In genomic region chr19:9431475-9431874, GRCh38 we compare ENCODE assay signal across 8 cellular contexts. TPM values are rescaled to one million over a fixed set of nuclear protein-coding genes. Genes with fewer than 3 reads are reported as not detected.
DNase-seq lines count a peak whose midpoint lies in the region; ATAC-seq, FAIRE-seq and TF ChIP-seq lines count a peak whose summit lies in the region.

No MANE protein-coding gene starts in this region.

- BruUV-seq in MCF 10A (replicated peaks; lab: Mats Ljungman, UMichigan): no TSS peak

- H3K4me3 ChIP-seq in breast epithelium: no peak overlapping the region
- no peak overlapping the region for H3K4me3 ChIP-seq in neuronal stem cell (ENCODE audit: low read length in 2 of 2)

- no peak for TF ChIP-seq POLR2A in breast epithelium (IDR thresholded peaks at IDR 0.05)

- no peak overlapping the region for H3K18ac ChIP-seq in neuronal stem cell (ENCODE audit: low read length)

- H2BK15ac ChIP-seq in neuronal stem cell (ENCODE audit: low read length): no peak overlapping the region

- H3K9me3 ChIP-seq in breast epithelium: peaks cover 27 to 32% of the 10 kb centered on the region in 2 donors
- peaks cover 0 to 7% of the 10 kb centered on the region in 2 donors for H3K9me3 ChIP-seq in neuronal stem cell (replicated peaks in 1 of 2; ENCODE audit: control insufficient read depth in 2 of 2, insufficient read depth in 1 of 2, low read depth in 1 of 2, low read length in 2 of 2)

- H2BK12ac ChIP-seq in neuronal stem cell (ENCODE audit: low read length): no peak overlapping the region

- peaks cover 16% of the 10 kb centered on the region for H3K9me3 Mint-ChIP-seq in MCF 10A (ENCODE audit: unreplicated experiment)
- peaks cover 7% of the 10 kb centered on the region for H3K9me3 Mint-ChIP-seq in chondrocyte (ENCODE audit: low read depth)

- H3K23ac ChIP-seq in neuronal stem cell (ENCODE audit: low read depth, low read length, poor library complexity): no peak overlapping the region

- H2AK5ac ChIP-seq in neuronal stem cell (ENCODE audit: low read depth, low read length): no peak overlapping the region

- H3K27ac Mint-ChIP-seq in MCF 10A (ENCODE audit: low read depth, unreplicated experiment): no peak overlapping the region
- H3K27ac Mint-ChIP-seq in chondrocyte (ENCODE audit: unreplicated experiment): peak overlapping the region; percentile 19

- no peak overlapping the region for H3K4ac ChIP-seq in neuronal stem cell (ENCODE audit: low read length)

- H2BK120ac ChIP-seq in neuronal stem cell (ENCODE audit: low read depth, low read length): no peak overlapping the region

- no peaks in the 10 kb centered on the region for H3K27me3 ChIP-seq in breast epithelium
- H3K27me3 ChIP-seq in neuronal stem cell (ENCODE audit: control insufficient read depth in 3 of 3, insufficient read depth in 3 of 3, low read depth in 1 of 3, low read length in 3 of 3): no peaks in the 10 kb centered on the region

- peaks cover 9% of the 10 kb centered on the region for H3K4me1 Mint-ChIP-seq in MCF 10A (ENCODE audit: insufficient read depth, unreplicated experiment)
- peaks cover 21% of the 10 kb centered on the region for H3K4me1 Mint-ChIP-seq in chondrocyte (ENCODE audit: low read depth)

- H4K91ac ChIP-seq in neuronal stem cell (ENCODE audit: low read depth, low read length, poor library complexity): peak overlapping the region; percentile 40

- no peak overlapping the region for H3K4me2 ChIP-seq in neuronal stem cell (ENCODE audit: insufficient read depth, low read length, poor library complexity, severe bottlenecking)

- H3K27ac ChIP-seq in breast epithelium (no peak overlapping the region), neuronal stem cell (replicated peaks; ENCODE audit: low read length) (no peak overlapping the region)

- H3K79me1 ChIP-seq in neuronal stem cell (ENCODE audit: low read depth, low read length): no peaks in the 10 kb centered on the region

- H3K14ac ChIP-seq in neuronal stem cell (ENCODE audit: low read length): no peak overlapping the region

- CTCF ChIA-PET in MCF 10A (lab: Yijun Ruan, JAX): no interaction called here

- peak overlapping the region; percentile 79 for H3K9ac ChIP-seq in neuronal stem cell (ENCODE audit: low read depth, low read length, poor library complexity)

- no CpG with 5 or more reads among the region's 7 CpGs for WGBS in neuronal stem cell (ENCODE audit: extremely low coverage in 2 of 2, insufficient read length in 2 of 2, insufficient replicate concordance in 1 of 2), 2 donors

- no peak for FAIRE-seq in frontal cortex (lab: Jason Lieb, UNC)

- intact Hi-C loops in MCF 10A (cut with micrococcal nuclease) (loop anchor here (10.0 kb wide), 2 partner anchors 297 to 363 kb away; no protein-coding TSS in a partner anchor), breast epithelium (cut with DNase I; ENCODE audit: low total_unique reads) (no loop called here)

- no peaks in the 10 kb centered on the region for H3K27me3 Mint-ChIP-seq in MCF 10A (ENCODE audit: insufficient read depth, unreplicated experiment)
- no peaks in the 10 kb centered on the region for H3K27me3 Mint-ChIP-seq in chondrocyte (ENCODE audit: low read depth)

- DNase-seq in MCF 10A (ENCODE audit: unreplicated experiment) (peak; percentile 8), breast epithelium (ENCODE audit: low spot score in 2 of 2) (no peak), RKO (ENCODE audit: low spot score) (peak; percentile 74), chondrocyte (ENCODE audit: low spot score) (no peak), neuronal stem cell (ENCODE audit: low spot score) (peak; percentile 31), NOMO-1 (lab: John Stamatoyannopoulos, UW; ENCODE audit: unreplicated experiment in 2 of 2) (no peak), frontal cortex (ENCODE audit: low spot score in 2 of 2) (no peak)

- TF ChIP-seq CTCF in MCF 10A (IDR thresholded peaks at IDR 0.05; ENCODE audit: unreplicated experiment) (no peak), breast epithelium (IDR thresholded peaks at IDR 0.05) (no peak), chondrocyte (IDR thresholded peaks at IDR 0.05) (peak; percentile 58)

- no peak overlapping the region for H2AFZ ChIP-seq in neuronal stem cell (ENCODE audit: low read length)

- no peak for ATAC-seq in HG03280 (IDR thresholded peaks at IDR 0.05; ENCODE audit: unreplicated experiment)

- H3K4me3 Mint-ChIP-seq in MCF 10A (ENCODE audit: unreplicated experiment) (no peak overlapping the region), chondrocyte (ENCODE audit: unreplicated experiment) (no peak overlapping the region)

- no peak overlapping the region for H2BK5ac ChIP-seq in neuronal stem cell (ENCODE audit: low read length)

- H3K36me3 Mint-ChIP-seq in MCF 10A (ENCODE audit: insufficient read depth, unreplicated experiment) (peaks cover 47% of the 10 kb centered on the region), chondrocyte (ENCODE audit: low read depth) (peaks cover 34% of the 10 kb centered on the region)

- POLR2A ChIA-PET in MCF 10A (lab: Yijun Ruan, JAX): no interaction called here

- H4K8ac ChIP-seq in neuronal stem cell (ENCODE audit: low read depth, low read length): no peak overlapping the region

- H3K4me1 ChIP-seq in breast epithelium (no peaks in the 10 kb centered on the region), neuronal stem cell (ENCODE audit: control insufficient read depth in 2 of 2, insufficient read depth in 1 of 2, low read depth in 1 of 2, low read length in 2 of 2) (no peaks in the 10 kb centered on the region)

- H3K36me3 ChIP-seq in breast epithelium (peaks cover 4% of the 10 kb centered on the region), neuronal stem cell (replicated peaks in 1 of 2; ENCODE audit: control insufficient read depth in 2 of 2, insufficient read depth in 2 of 2, low read length in 2 of 2) (peaks cover 20 to 70% of the 10 kb centered on the region in 2 donors)

RNA-seq across cellular contexts. Expression of gene ZNF266, which starts 3.9 kb away (rescaled TPM):
- total RNA-seq in MCF 10A (2022): 17.0 and 23.7 TPM in 2 replicates
- total RNA-seq in breast epithelium: 10 to 100 TPM; 20.5 to 45.8 (median 44.2) TPM
- 12.7 to 21.0 TPM (median 13.0 TPM) in 3 replicates for total RNA-seq in chondrocyte
- 16.9 TPM for polyA plus RNA-seq in neuronal stem cell (2013, experiment 1 of 2)
- polyA plus RNA-seq in neuronal stem cell (2013, experiment 2 of 2): 17.6 TPM
- 14.3 TPM for total RNA-seq in frontal cortex

Comparison
In these comparisons a context has a peak if more than half of its experiments do, and no peak if none do; other contexts are left out.
1. DNase-seq: peak in MCF 10A (single experiment), RKO (single experiment) and neuronal stem cell (single experiment); none in breast epithelium (0 of 2), chondrocyte (single experiment), NOMO-1 (0 of 2) and frontal cortex (0 of 2).